In genomic region chr4:134708026-134708425, GRCh38 we compare ENCODE assay signal across 16 cellular contexts.
A peak's percentile ranks its signal among the peaks of the same experiment; 100 is the strongest.
DNase-seq lines count a peak whose midpoint lies in the region; ATAC-seq and TF ChIP-seq lines count a peak whose summit lies in the region.
"Had no signal": no experiment of that assay in that cellular context is flagged by ENCODE, and none has a peak within 500 bp of the region (broad histone marks: within the 10 kb centered on the region; RNA-seq: fewer than 3 reads in every experiment).

No MANE protein-coding gene starts in this region.

- H3K4me3 ChIP-seq in brain microvascular endothelial cell (ENCODE audit: low read depth, low read length) (no peak overlapping the region), fibroblast of pulmonary artery (replicated peaks; ENCODE audit: low read depth, low read length) (no peak overlapping the region)
- H3K4me3 ChIP-seq: BLaER1 treated with 17β-estradiol and CSF1 and Interleukin-3, amounts not matched to agents 10 nM and 100 nM; GM23248 had no signal

- no peaks in the 10 kb centered on the region for H3K36me3 Mint-ChIP-seq in endothelial cell (ENCODE audit: low read depth, unreplicated experiment)
- H3K36me3 Mint-ChIP-seq: CD4-positive, CD25-positive, alpha-beta regulatory T cell had no signal

- DNase-seq in NCI-H2081 (lab: John Stamatoyannopoulos, UW) (peak; percentile 5 to 15), NCI-H2081 treated with DMSO at 0.1 percent for 48 hours (lab: John Stamatoyannopoulos, UW) (no peak), NCI-H226 (peak; percentile 10), brain microvascular endothelial cell (peak; percentile 7), fibroblast of pulmonary artery (ENCODE audit: low read depth) (peak; percentile 27), dedifferentiated amniotic fluid mesenchymal stem cell (ENCODE audit: extremely low spot score) (no peak), endothelial cell (ENCODE audit: low spot score) (no peak)
- DNase-seq: ACHN; CD4-positive, CD25-positive, alpha-beta regulatory T cell; DND-41; GDM1; GM23248; IMR-90 had no signal

- H3K4me1 Mint-ChIP-seq in endothelial cell (ENCODE audit: unreplicated experiment), result no peaks in the 10 kb centered on the region
- H3K4me1 Mint-ChIP-seq: CD4-positive, CD25-positive, alpha-beta regulatory T cell had no signal

- no peaks in the 10 kb centered on the region for H3K36me3 ChIP-seq in brain microvascular endothelial cell (replicated peaks)
- H3K36me3 ChIP-seq: BLaER1 treated with 17β-estradiol and CSF1 and Interleukin-3, amounts not matched to agents 10 nM and 100 nM had no signal

- H3K27me3 ChIP-seq in brain microvascular endothelial cell (replicated peaks), result no peaks in the 10 kb centered on the region
- H3K27me3 ChIP-seq: BLaER1 treated with 17β-estradiol and CSF1 and Interleukin-3, amounts not matched to agents 10 nM and 100 nM had no signal

- TF ChIP-seq CTCF in brain microvascular endothelial cell (IDR thresholded peaks at IDR 0.05; ENCODE audit: low read depth, low read length, missing control alignments) (no peak), fibroblast of pulmonary artery (IDR thresholded peaks at IDR 0.05; ENCODE audit: low read length, missing control alignments) (no peak), endothelial cell (IDR thresholded peaks at IDR 0.05; ENCODE audit: unreplicated experiment) (no peak)

- H3K27me3 Mint-ChIP-seq in endothelial cell (ENCODE audit: unreplicated experiment), result no peaks in the 10 kb centered on the region
- H3K27me3 Mint-ChIP-seq: CD4-positive, CD25-positive, alpha-beta regulatory T cell had no signal

- H3K9me3 Mint-ChIP-seq in endothelial cell (ENCODE audit: unreplicated experiment), result no peaks in the 10 kb centered on the region

- in situ Hi-C loops in brain microvascular endothelial cell (cut with HindIII; ENCODE audit: low pct_ligation_motif_present, low sequenced_read_pairs), result no loop called here

- no peak overlapping the region for H3K4me3 Mint-ChIP-seq in endothelial cell (ENCODE audit: unreplicated experiment)
- H3K4me3 Mint-ChIP-seq: CD4-positive, CD25-positive, alpha-beta regulatory T cell had no signal

- ATAC-seq in GM21723 (IDR thresholded peaks at IDR 0.05; ENCODE audit: unreplicated experiment), result no peak
- ATAC-seq: HCT116 had no signal

- no peak overlapping the region for H3K27ac ChIP-seq in brain microvascular endothelial cell
- H3K27ac ChIP-seq: BLaER1 treated with 17β-estradiol and CSF1 and Interleukin-3, amounts not matched to agents 10 nM and 100 nM; GM23248 had no signal

- H3K27ac Mint-ChIP-seq in endothelial cell (ENCODE audit: unreplicated experiment), result no peak overlapping the region
- H3K27ac Mint-ChIP-seq: CD4-positive, CD25-positive, alpha-beta regulatory T cell had no signal

Comparison
In these comparisons a context has a peak if more than half of its experiments do, and no peak if none do; other contexts are left out.
1. DNase-seq: peak in NCI-H2081 (2 of 2), NCI-H226 (single experiment), brain microvascular endothelial cell (single experiment) and fibroblast of pulmonary artery (single experiment); none in NCI-H2081 treated with DMSO at 0.1 percent for 48 hours (single experiment), dedifferentiated amniotic fluid mesenchymal stem cell (single experiment) and endothelial cell (single experiment).